In genomic region chr2:229712125-229712524, GRCh38 we compare ENCODE assay signal across 1 cellular context.
TF ChIP-seq lines count a peak whose summit lies in the region.

No MANE protein-coding gene starts in this region.

TF ChIP-seq in HEK293, 187 proteins besides CTCF, POLR2A, EP300 and RAD21 (continued from another document):
- TF ChIP-seq PRDM2 (tag by site-specific recombination; IDR thresholded peaks at IDR 0.05; ENCODE audit: borderline replicate concordance) = no peak
